In genomic region chr12:13882176-13882575, GRCh38 we compare ENCODE assay signal across 29 cellular contexts.
"Had no signal": no experiment of that assay in that cellular context is flagged by ENCODE, and none has a peak within 500 bp of the region (broad histone marks: within the 10 kb centered on the region; RNA-seq: fewer than 3 reads in every experiment).

No MANE protein-coding gene starts in this region.

- H3K27ac ChIP-seq: neural progenitor cell, neutrophil, ovary, pancreas, parathyroid adenoma, prostate gland, psoas muscle, right atrium auricular region, right lobe of liver, sigmoid colon, skin epidermis, spleen had no signal

- H3K4me2 ChIP-seq: neural progenitor cell, smooth muscle cell had no signal

- H3K4me3 ChIP-seq: neural progenitor cell, ovary, pancreas, prostate gland, psoas muscle, right atrium auricular region, right lobe of liver, sigmoid colon, skin epidermis, smooth muscle cell, spleen had no signal

- H3K4me1 ChIP-seq: pancreas, parathyroid adenoma, prostate gland, psoas muscle, right atrium auricular region, right lobe of liver, sigmoid colon, spleen had no signal

- H3K9me3 ChIP-seq: neutrophil, ovary, pancreas, prostate gland, psoas muscle, right atrium auricular region, right lobe of liver, sigmoid colon, spleen had no signal

- FAIRE-seq: pancreas, small intestine had no signal

- DNase-seq: naive B cell; naive thymus-derived CD4-positive, alpha-beta T cell; naive thymus-derived CD8-positive, alpha-beta T cell; natural killer cell; nephron progenitor cell; occipital lobe; ovary; pancreas; posterior cingulate gyrus; psoas muscle; retina; right cardiac atrium; right lobe of liver; sigmoid colon; small intestine; spleen; stimulated activated CD4-positive, alpha-beta T cell treated with anti-CD3 and anti-CD28 coated beads, Interleukin-12 subunit alpha, Interleukin-12 subunit beta, amount 100 ng/mL, for 4 hours; stimulated activated CD4-positive, alpha-beta T cell treated with anti-CD3 and anti-CD28 coated beads, Interleukin-15, amount 100 ng/mL, for 24 hours; stimulated activated CD4-positive, alpha-beta T cell treated with anti-CD3 and anti-CD28 coated beads, Interleukin-1b, Interleukin-23, amount 100 ng/mL, for 48 hours; stimulated activated CD4-positive, alpha-beta T cell treated with anti-CD3 and anti-CD28 coated beads, Interleukin-2, amount 100 ng/mL, for 24 hours had no signal

- ATAC-seq: naive thymus-derived CD4-positive, alpha-beta T cell; naive thymus-derived CD8-positive, alpha-beta T cell; natural killer cell; natural killer cell treated with Interleukin-12 subunit alpha and Interleukin-12 subunit beta and Interleukin-15 and Interleukin-18, amount 100 ng/mL, for 72 hours; pancreas; psoas muscle; right cardiac atrium; right lobe of liver; sciatic nerve had no signal
